8 cellular contexts compared by ENCODE assay signal in the genomic region with DNA sequence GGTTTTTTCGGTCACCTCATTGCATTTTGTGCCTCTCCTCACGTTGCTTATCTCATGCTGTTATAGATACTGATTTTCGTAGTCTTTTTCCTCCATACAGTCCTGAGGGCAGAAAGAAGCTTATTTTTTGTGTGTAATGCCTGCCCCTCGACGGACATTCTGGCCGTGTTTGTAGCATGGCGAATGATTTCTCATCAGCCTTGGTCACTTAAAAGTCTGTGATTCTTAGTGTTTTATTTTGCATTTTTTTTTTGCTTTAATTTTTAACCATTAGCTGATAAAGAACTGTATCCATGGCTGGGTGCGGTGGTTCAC. TPM values are rescaled to one million over a fixed set of nuclear protein-coding genes. Genes with fewer than 3 reads are reported as not detected.
DNase-seq lines count a peak whose midpoint lies in the region; ATAC-seq and TF ChIP-seq lines count a peak whose summit lies in the region.
"Had no signal": no experiment of that assay in that cellular context is flagged by ENCODE, and none has a peak within 500 bp of the region (broad histone marks: within the 10 kb centered on the region; RNA-seq: fewer than 3 reads in every experiment).

No MANE protein-coding gene starts in this region.

- intact Hi-C loops in natural killer cell (cut with micrococcal nuclease) = loop anchor here (2.0 to 10.0 kb wide), 2 partner anchors 660 to 1518 kb away; a partner anchor contains a TSS

- peak overlapping the region in 1 of 2 donors; percentile 97 for H3K27ac Mint-ChIP-seq in natural killer cell

- no peak for TF ChIP-seq CTCF in choroid plexus epithelial cell (conservative IDR thresholded peaks at IDR 0.05; ENCODE audit: low read depth, low read length)
- no peak for TF ChIP-seq CTCF in natural killer cell (IDR thresholded peaks at IDR 0.05)

- no peak for DNase-seq in choroid plexus epithelial cell (ENCODE audit: low read depth)
- no peak for DNase-seq in natural killer cell
- no peak for DNase-seq in NCI-H1105 treated with DMSO at 0.1 percent for 48 hours (lab: John Stamatoyannopoulos, UW)
- no peak for DNase-seq in dedifferentiated amniotic fluid mesenchymal stem cell (ENCODE audit: extremely low spot score)
- no peak for DNase-seq in germinal center (ENCODE audit: low spot score)

- H3K4me3 ChIP-seq in choroid plexus epithelial cell (ENCODE audit: low read depth, low read length) = peak overlapping the region; percentile 87

- H3K9me3 Mint-ChIP-seq in natural killer cell = no peaks in the 10 kb centered on the region
- H3K9me3 Mint-ChIP-seq: activated naive CD4-positive, alpha-beta T cell treated with anti-CD3 and anti-CD28 coated beads, Interleukin-2, amount 50 U/mL, for 72 hours had no signal

- peaks cover 0 to 13% of the 10 kb centered on the region in 2 donors for H3K27me3 Mint-ChIP-seq in natural killer cell (ENCODE audit: low read depth in 2 of 2)

- no peaks in the 10 kb centered on the region for H3K36me3 Mint-ChIP-seq in natural killer cell

- H3K4me1 Mint-ChIP-seq in natural killer cell = peaks cover 18 to 36% of the 10 kb centered on the region in 2 donors

- peak overlapping the region; percentile 98 for H3K4me3 Mint-ChIP-seq in natural killer cell

- ATAC-seq in GM19455 (IDR thresholded peaks at IDR 0.05; ENCODE audit: unreplicated experiment) (peak; percentile 22), HG03521 (IDR thresholded peaks at IDR 0.05; ENCODE audit: unreplicated experiment) (peak; percentile 8), natural killer cell (no peak)

RNA-seq across cellular contexts. Expression of a gene that starts 0.5 kb away (rescaled TPM):
- 10 to 100 TPM; 10.8 to 18.6 (median 13.1) TPM for total RNA-seq in natural killer cell

RNA-seq across cellular contexts. Expression of a gene that starts 39.1 kb away (rescaled TPM):
- total RNA-seq in natural killer cell = 1 to 10 TPM; 1.2 to 4.8 (median 1.8) TPM

Comparison
In these comparisons a context has a peak if more than half of its experiments do, and no peak if none do; other contexts are left out.
1. ATAC-seq: peak in GM19455 (single experiment) and HG03521 (single experiment); none in natural killer cell (0 of 3).